In genomic region chr18:32907656-32908441, GRCh38 we compare ENCODE assay signal across 21 cellular contexts.
"Had no signal": no experiment of that assay in that cellular context is flagged by ENCODE, and none has a peak within 500 bp of the region (broad histone marks: within the 10 kb centered on the region; RNA-seq: fewer than 3 reads in every experiment).

No MANE protein-coding gene starts in this region.

- H3K36me3 ChIP-seq: pancreas, right atrium auricular region, sigmoid colon, stomach, thoracic aorta had no signal

- H3K4me3 ChIP-seq: lung, pancreas, psoas muscle, right atrium auricular region, sigmoid colon, skin epidermis, stomach, thoracic aorta had no signal

- H3K4me1 ChIP-seq: foreskin keratinocyte, pancreas, psoas muscle, right atrium auricular region, sigmoid colon, stomach had no signal

- H3K9me3 ChIP-seq: pancreas, psoas muscle, right atrium auricular region, sigmoid colon, stomach, thoracic aorta had no signal

- H3K27me3 ChIP-seq: foreskin keratinocyte, pancreas, right atrium auricular region, sigmoid colon, stomach had no signal

- ATAC-seq: effector memory CD8-positive, alpha-beta T cell; foreskin keratinocyte; left colon; left ventricle myocardium superior; natural killer cell treated with Interleukin-12 subunit alpha and Interleukin-12 subunit beta and Interleukin-15 and Interleukin-18, amount 100 ng/mL, for 72 hours; pancreas; psoas muscle had no signal

- H3K27ac ChIP-seq: foreskin keratinocyte, pancreas, psoas muscle, right atrium auricular region, sigmoid colon, skin epidermis, stomach, thoracic aorta had no signal

- DNase-seq: effector memory CD8-positive, alpha-beta T cell; foreskin keratinocyte; kidney; left colon; left ventricle myocardium superior; mesenchymal stem cell; midbrain; occipital lobe; pancreas; psoas muscle; sigmoid colon; stimulated activated CD4-positive, alpha-beta T cell treated with anti-CD3 and anti-CD28 coated beads, Interleukin-2, amount 100 ng/mL, for 24 hours; stimulated activated CD4-positive, alpha-beta T cell treated with anti-CD3 and anti-CD28 coated beads, Interleukin-4, amount 100 ng/mL, for 4 hours; stimulated activated naive CD4-positive, alpha-beta T cell; stomach; trophoblast cell had no signal
